ENCODE assay signal across 21 cellular contexts in the genomic region with DNA sequence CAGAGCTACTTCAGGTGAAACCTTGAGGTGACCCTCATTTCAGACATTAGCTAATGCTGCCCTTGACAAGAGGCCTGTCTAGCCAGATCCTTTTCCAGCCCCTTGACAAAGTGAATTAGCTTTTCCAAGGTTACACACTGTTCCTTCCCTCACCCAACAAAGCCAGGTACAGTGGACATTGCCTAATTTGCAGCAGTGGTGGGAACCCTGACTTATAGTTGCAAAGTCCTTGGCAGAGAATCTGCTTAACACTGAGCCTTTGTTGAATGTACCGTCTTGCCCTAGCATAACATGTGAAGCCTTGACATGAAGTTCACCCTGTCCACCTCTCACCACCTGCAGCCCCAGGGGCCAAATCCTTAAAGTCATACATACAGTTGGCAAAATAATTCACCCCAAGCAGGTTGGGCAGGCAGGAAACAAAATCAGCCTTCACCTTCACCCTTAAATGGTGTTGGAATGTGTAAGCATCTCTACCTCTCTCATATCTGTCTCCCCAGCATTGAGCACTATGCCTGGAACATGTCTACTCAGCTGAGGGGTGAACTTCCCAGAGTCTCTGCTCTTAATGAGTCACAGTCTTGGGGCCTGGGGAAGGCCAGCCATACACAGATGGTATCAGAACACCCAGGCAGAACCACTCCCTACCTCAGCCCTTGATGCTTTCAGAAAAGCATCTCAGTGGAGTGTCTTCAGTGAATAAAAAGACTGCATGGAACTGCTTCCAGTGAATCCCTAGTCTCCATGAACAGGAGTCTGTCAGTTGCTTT. TPM values are rescaled to one million over a fixed set of nuclear protein-coding genes. Genes with fewer than 3 reads are reported as not detected.
DNase-seq lines count a peak whose midpoint lies in the region; ATAC-seq, FAIRE-seq and TF ChIP-seq lines count a peak whose summit lies in the region.
"Not testable (repeated sequence)": the region's sequence is repeated elsewhere in the genome, so short reads cannot be mapped to it uniquely, and the experiment has no call there.
"Had no signal": no experiment of that assay in that cellular context is flagged by ENCODE, and none has a peak within 500 bp of the region (broad histone marks: within the 10 kb centered on the region; RNA-seq: fewer than 3 reads in every experiment).

No MANE protein-coding gene starts in this region.

- not testable (repeated sequence) for H4K20me1 ChIP-seq in astrocyte (ENCODE audit: insufficient read depth, low read length)

- H4K8ac ChIP-seq in mesenchymal stem cell (ENCODE audit: low read length): not testable (repeated sequence)

- H3K4me1 Mint-ChIP-seq in astrocyte (ENCODE audit: low read depth, unreplicated experiment) (peaks cover 43% of the 10 kb centered on the region), type B pancreatic cell (ENCODE audit: unreplicated experiment) (peaks cover 28% of the 10 kb centered on the region)

- not testable (repeated sequence) for H3K36me3 ChIP-seq in astrocyte (ENCODE audit: insufficient read depth, low read length); mesenchymal stem cell (ENCODE audit: control insufficient read depth in 1 of 2, insufficient read depth in 2 of 2, low read depth in 1 of 2, low read length in 2 of 2)

- H3K4me1 ChIP-seq in astrocyte (ENCODE audit: insufficient read depth, low read length); foreskin keratinocyte: not testable (repeated sequence)
- H3K4me1 ChIP-seq in mesenchymal stem cell (ENCODE audit: control insufficient read depth, insufficient read depth, low read depth, low read length): peaks cover 12% of the 10 kb centered on the region

- H3K9ac ChIP-seq in astrocyte (ENCODE audit: low read length): peak overlapping the region; percentile 8
- H3K9ac ChIP-seq in mesenchymal stem cell (ENCODE audit: low read length): not testable (repeated sequence)

- H3K9me3 Mint-ChIP-seq in astrocyte (ENCODE audit: unreplicated experiment); type B pancreatic cell: not testable (repeated sequence)

- H2BK15ac ChIP-seq in mesenchymal stem cell (ENCODE audit: low read depth, poor library complexity, severe bottlenecking): not testable (repeated sequence)

- not testable (repeated sequence) for H3K9me3 ChIP-seq in astrocyte (ENCODE audit: insufficient read depth, low read depth, low read length); mesenchymal stem cell (ENCODE audit: control insufficient read depth, low read length)

- H2AK5ac ChIP-seq in mesenchymal stem cell (ENCODE audit: low read length, severe bottlenecking): peak overlapping the region; percentile 5

- not testable (repeated sequence) for H3K27me3 ChIP-seq in astrocyte (ENCODE audit: insufficient read depth, low read length); foreskin keratinocyte; mesenchymal stem cell (ENCODE audit: control insufficient read depth in 1 of 2, insufficient read depth in 1 of 2, low read length in 2 of 2)

- 100% methylated on average over 1 of the region's 1 CpG for WGBS in mesenchymal stem cell

- not testable (repeated sequence) for H4K91ac ChIP-seq in mesenchymal stem cell (ENCODE audit: low read length)

- H3K4me2 ChIP-seq in astrocyte (ENCODE audit: low read length): peak overlapping the region; percentile 52
- not testable (repeated sequence) for H3K4me2 ChIP-seq in mesenchymal stem cell (ENCODE audit: low read length, poor library complexity, severe bottlenecking)

- H3K4me3 Mint-ChIP-seq in astrocyte (ENCODE audit: unreplicated experiment): peak overlapping the region; percentile 68
- not testable (repeated sequence) for H3K4me3 Mint-ChIP-seq in type B pancreatic cell

- not testable (repeated sequence) for H3K27ac Mint-ChIP-seq in astrocyte (ENCODE audit: unreplicated experiment)
- peak overlapping the region; percentile 38 for H3K27ac Mint-ChIP-seq in type B pancreatic cell

- H3K14ac ChIP-seq in mesenchymal stem cell (ENCODE audit: low read length in 2 of 2): not testable (repeated sequence)

- H3K36me3 Mint-ChIP-seq in astrocyte (ENCODE audit: low read depth, unreplicated experiment); type B pancreatic cell: not testable (repeated sequence)

- H3K79me2 ChIP-seq in astrocyte (ENCODE audit: insufficient read depth, low read length): not testable (repeated sequence)

- H3K27ac ChIP-seq in astrocyte (ENCODE audit: low read depth, low read length) (peak overlapping the region; percentile 10), mesenchymal stem cell (ENCODE audit: low read length, poor library complexity, severe bottlenecking) (peak overlapping the region; percentile 98)
- not testable (repeated sequence) for H3K27ac ChIP-seq in foreskin keratinocyte

- TF ChIP-seq CTCF in astrocyte (IDR thresholded peaks at IDR 0.05; ENCODE audit: insufficient read depth, low read depth, low read length); foreskin keratinocyte (conservative IDR thresholded peaks at IDR 0.05); retinal pigment epithelial cell (conservative IDR thresholded peaks at IDR 0.05; ENCODE audit: low read depth, low read length); type B pancreatic cell (conservative IDR thresholded peaks at IDR 0.05): not testable (repeated sequence)

- H2BK12ac ChIP-seq in mesenchymal stem cell (ENCODE audit: low read length in 2 of 2): not testable (repeated sequence)

- not testable (repeated sequence) for H3K23ac ChIP-seq in mesenchymal stem cell (ENCODE audit: low read length in 2 of 2)

- not testable (repeated sequence) for FAIRE-seq in astrocyte (lab: Jason Lieb, UNC)

- not testable (repeated sequence) for H2BK120ac ChIP-seq in mesenchymal stem cell (ENCODE audit: low read depth, low read length)

- peak; percentile 45 for DNase-seq in EL
- peak; percentile 17 for DNase-seq in M059J (ENCODE audit: low read depth)
- peak; percentile 70 for DNase-seq in astrocyte (ENCODE audit: low read depth)
- DNase-seq in dedifferentiated amniotic fluid mesenchymal stem cell (ENCODE audit: extremely low spot score): peak; percentile 34
- DNase-seq in foreskin keratinocyte: peak in 1 of 2 donors; percentile 47
- DNase-seq in mesenchymal stem cell: peak; percentile 65
- DNase-seq in retinal pigment epithelial cell (ENCODE audit: low read depth): peak; percentile 34
- DNase-seq in type B pancreatic cell (ENCODE audit: extremely low spot score, unreplicated experiment): not testable (repeated sequence)

- not testable (repeated sequence) for H3K18ac ChIP-seq in mesenchymal stem cell (ENCODE audit: low read depth in 1 of 2, low read length in 2 of 2)

- H2BK5ac ChIP-seq in mesenchymal stem cell (ENCODE audit: low read depth, low read length, poor library complexity, severe bottlenecking): peak overlapping the region; percentile 84

- H3K4ac ChIP-seq in mesenchymal stem cell (ENCODE audit: low read depth in 1 of 2, low read length in 2 of 2): not testable (repeated sequence)

- H3K4me3 ChIP-seq in astrocyte (ENCODE audit: insufficient read depth, low read depth, low read length) (peak overlapping the region; percentile 11), mesenchymal stem cell (ENCODE audit: insufficient read depth in 1 of 2, low read depth in 1 of 2, low read length in 2 of 2) (peak overlapping the region in 1 of 2 experiments; percentile 2)
- not testable (repeated sequence) for H3K4me3 ChIP-seq in retinal pigment epithelial cell (ENCODE audit: low read length)

- not testable (repeated sequence) for H3K79me1 ChIP-seq in mesenchymal stem cell (replicated peaks; ENCODE audit: low read length, poor library complexity, severe bottlenecking)

- H3K27me3 Mint-ChIP-seq in astrocyte (ENCODE audit: low read depth, unreplicated experiment); type B pancreatic cell: not testable (repeated sequence)

- ATAC-seq in foreskin keratinocyte: peak; percentile 66

- not testable (repeated sequence) for H2AFZ ChIP-seq in astrocyte (ENCODE audit: low read depth, low read length); mesenchymal stem cell (ENCODE audit: low read depth, low read length)

RNA-seq across cellular contexts. Expression of a gene that starts 46.5 kb away (rescaled TPM):
- not detected in 2 replicates for total RNA-seq in M059J (2014; rRNA removed; shearing (Covaris generic))
- total RNA-seq in astrocyte (0.61 and 2.8 TPM in 2 replicates), foreskin keratinocyte (0.07 TPM in 1 of 2 replicates, not detected in the other), type B pancreatic cell (ENCODE audit: low replicate concordance) (1.3 and 10.3 TPM in 2 replicates)
- polyA plus RNA-seq in foreskin keratinocyte: 0.06 and 0.08 TPM in 2 replicates
- not detected for polyA plus RNA-seq in mesenchymal stem cell (2013, experiment 1 of 2)
- not detected for polyA plus RNA-seq in mesenchymal stem cell (2013, experiment 2 of 2)
- total RNA-seq: A673; activated CD8-positive, alpha-beta memory T cell treated with anti-CD3 and anti-CD28 coated beads, Interleukin-2, amount 10 ng/mL, durations not matched to agents 7 days and 5 days; activated naive CD8-positive, alpha-beta T cell treated with anti-CD3 and anti-CD28 coated beads for 36 hours; activated T-cell treated with anti-CD3 and anti-CD28 coated beads, Interleukin-2, amount 50 U/mL, for 4 hours; ascending aorta; CD4-positive, alpha-beta T cell; cerebellum; heart right ventricle; lung microvascular endothelial cell; PC-3; posterior vena cava; Right ventricle myocardium superior; urinary bladder had no signal
- polyA plus RNA-seq: heart right ventricle, urinary bladder had no signal
